In genomic region chr16:85288341-85288868, GRCh38 we compare ENCODE assay signal across 1 cellular context.
TF ChIP-seq lines count a peak whose summit lies in the region.

No MANE protein-coding gene starts in this region.

TF ChIP-seq in HepG2, 621 proteins besides CTCF, POLR2A, EP300 and RAD21 (continued from another document):
- peak; percentile 73 for TF ChIP-seq ZFP36 (IDR thresholded peaks at IDR 0.05; ENCODE audit: borderline replicate concordance, low read depth, low read length, partially characterized antibody)
- no peak for TF ChIP-seq ZSCAN9 (CRISPR knock-in tag; IDR thresholded peaks at IDR 0.05; ENCODE audit: borderline replicate concordance)
- no peak; the same call in 1 of the 2 replicates for TF ChIP-seq ZFY (CRISPR knock-in tag; IDR thresholded peaks at IDR 0.05)
- no peak for TF ChIP-seq ZZZ3 (CRISPR knock-in tag; IDR thresholded peaks at IDR 0.05; ENCODE audit: borderline replicate concordance)
- TF ChIP-seq TEAD3 (CRISPR knock-in tag; optimal IDR thresholded peaks at IDR 0.05; ENCODE audit: borderline replicate concordance), result no peak
- 0 out of 2 replicates have a peak, but pooled peaks have one; percentile 42 for TF ChIP-seq ZNF296 (CRISPR knock-in tag; conservative IDR thresholded peaks at IDR 0.05)
- 0 out of 2 replicates have a peak, but pooled peaks have one; percentile 1 for TF ChIP-seq ZNF235 (CRISPR knock-in tag; IDR thresholded peaks at IDR 0.05; ENCODE audit: borderline replicate concordance)
- peak; percentile 13; the same call in 1 of the 2 replicates for TF ChIP-seq ZNF670 (CRISPR knock-in tag; IDR thresholded peaks at IDR 0.05; ENCODE audit: borderline replicate concordance)
- TF ChIP-seq ZNF225 (CRISPR knock-in tag; IDR thresholded peaks at IDR 0.05), result 0 out of 2 replicates have a peak, but pooled peaks have one; percentile 13
- TF ChIP-seq NFKB2 (CRISPR knock-in tag; IDR thresholded peaks at IDR 0.05; ENCODE audit: borderline replicate concordance), result 0 out of 2 replicates have a peak, but pooled peaks have one; percentile 4
- TF ChIP-seq AGO2 (optimal IDR thresholded peaks at IDR 0.05; ENCODE audit: low read depth, low read length), result no peak
- 0 out of 2 replicates have a peak, but pooled peaks have one; percentile 43 for TF ChIP-seq NR0B2 (CRISPR knock-in tag; IDR thresholded peaks at IDR 0.05)
- peak; percentile 82 for TF ChIP-seq HNRNPL (IDR thresholded peaks at IDR 0.05; ENCODE audit: low read depth, low read length)
- TF ChIP-seq FOSL2 (CRISPR knock-in tag; IDR thresholded peaks at IDR 0.05), result no peak
- TF ChIP-seq SETDB1 (CRISPR knock-in tag; IDR thresholded peaks at IDR 0.05; ENCODE audit: borderline replicate concordance), result 0 out of 2 replicates have a peak, but pooled peaks have one; percentile 42
